ENCODE assay signal across 11 cellular contexts in genomic region chr12:6361834-6362233, GRCh38. TPM values are rescaled to one million over a fixed set of nuclear protein-coding genes. Genes with fewer than 3 reads are reported as not detected.
A peak's percentile ranks its signal among the peaks of the same experiment; 100 is the strongest.
DNase-seq lines count a peak whose midpoint lies in the region; ATAC-seq and TF ChIP-seq lines count a peak whose summit lies in the region.
"Had no signal": no experiment of that assay in that cellular context is flagged by ENCODE, and none has a peak within 500 bp of the region (broad histone marks: within the 10 kb centered on the region; RNA-seq: fewer than 3 reads in every experiment).

No MANE protein-coding gene starts in this region.

- no peaks in the 10 kb centered on the region for H3K27me3 Mint-ChIP-seq in CD8-positive, alpha-beta T cell (ENCODE audit: low read depth)
- no peaks in the 10 kb centered on the region for H3K27me3 Mint-ChIP-seq in mesothelial cell of epicardium (ENCODE audit: low read depth)

- no peak for DNase-seq in CD8-positive, alpha-beta T cell
- no peak for DNase-seq in RWPE1 (ENCODE audit: low spot score)
- DNase-seq in esophagus muscularis mucosa (ENCODE audit: extremely low spot score) = no peak
- peak; percentile 91 for DNase-seq in osteoblast (ENCODE audit: insufficient read length, low spot score, missing footprints)
- DNase-seq in HPDE6-E6E7 (ENCODE audit: extremely low spot score) = no peak
- no peak for DNase-seq in mesothelial cell of epicardium (ENCODE audit: low spot score in 2 of 2, unreplicated experiment in 2 of 2)
- no peak for DNase-seq in COLO829 (ENCODE audit: low spot score)
- no peak for DNase-seq in brain microvascular endothelial cell
- DNase-seq: OCI-M1; stimulated activated CD4-positive, alpha-beta T cell treated with anti-CD3 and anti-CD28 coated beads, Interleukin-4, amount 100 ng/mL, for 1 hour had no signal

- in situ Hi-C loops in brain microvascular endothelial cell (cut with HindIII; ENCODE audit: low pct_ligation_motif_present, low sequenced_read_pairs) = no loop called here

- no peaks in the 10 kb centered on the region for H3K36me3 Mint-ChIP-seq in CD8-positive, alpha-beta T cell
- H3K36me3 Mint-ChIP-seq in mesothelial cell of epicardium = no peaks in the 10 kb centered on the region
- H3K36me3 Mint-ChIP-seq: IgD-negative memory B cell had no signal

- H3K27ac Mint-ChIP-seq in CD8-positive, alpha-beta T cell = peak overlapping the region; percentile 79
- H3K27ac Mint-ChIP-seq in mesothelial cell of epicardium = no peak overlapping the region
- H3K27ac Mint-ChIP-seq: IgD-negative memory B cell had no signal

- 79% methylated on average over 13 of the region's 14 CpGs for WGBS in esophagus muscularis mucosa

- no peak overlapping the region for H3K4me3 ChIP-seq in CD8-positive, alpha-beta T cell (ENCODE audit: low read depth, low read length)
- H3K4me3 ChIP-seq in esophagus muscularis mucosa (no peak overlapping the region), osteoblast (ENCODE audit: insufficient read depth, low read length) (no peak overlapping the region), brain microvascular endothelial cell (ENCODE audit: low read depth, low read length) (no peak overlapping the region)

- H3K36me3 ChIP-seq in CD8-positive, alpha-beta T cell (ENCODE audit: insufficient read depth, low read length) = no peaks in the 10 kb centered on the region
- H3K36me3 ChIP-seq in esophagus muscularis mucosa (no peaks in the 10 kb centered on the region), osteoblast (ENCODE audit: insufficient read depth, low read length) (no peaks in the 10 kb centered on the region), brain microvascular endothelial cell (replicated peaks) (no peaks in the 10 kb centered on the region)

- H3K79me2 ChIP-seq in osteoblast (ENCODE audit: insufficient read depth, low read length) = no peaks in the 10 kb centered on the region

- H4K20me1 ChIP-seq in osteoblast (ENCODE audit: insufficient read depth, low read length) = no peaks in the 10 kb centered on the region

- TF ChIP-seq EP300 in esophagus muscularis mucosa (IDR thresholded peaks at IDR 0.05) = no peak

- peaks cover 23% of the 10 kb centered on the region for H3K4me1 ChIP-seq in CD8-positive, alpha-beta T cell (ENCODE audit: insufficient read depth, low read length)
- peaks cover 18 to 38% (median 36%) of the 10 kb centered on the region in 4 donors for H3K4me1 ChIP-seq in esophagus muscularis mucosa
- peaks cover 10% of the 10 kb centered on the region for H3K4me1 ChIP-seq in osteoblast (ENCODE audit: insufficient read depth, low read length)

- CTCF ChIA-PET in CD8-positive, alpha-beta T cell (lab: Charles Lee) = interaction anchor here (1.0 to 2.9 kb wide), 2 partner anchors 19 to 27 kb away, joined by 3 to 18 read pairs; no protein-coding TSS in a partner anchor
- CTCF ChIA-PET in RWPE1 (lab: Yijun Ruan, JAX) = no interaction called here

- no peak overlapping the region for H3K27ac ChIP-seq in CD8-positive, alpha-beta T cell (ENCODE audit: low read depth, low read length)
- H3K27ac ChIP-seq in RWPE1 = peak overlapping the region; percentile 90
- peak overlapping the region; percentile 3 to 90 (median 60) for H3K27ac ChIP-seq in esophagus muscularis mucosa (replicated peaks in 1 of 4)
- no peak overlapping the region for H3K27ac ChIP-seq in osteoblast (ENCODE audit: low read depth, low read length)
- H3K27ac ChIP-seq in brain microvascular endothelial cell = no peak overlapping the region

- POLR2A ChIA-PET in CD8-positive, alpha-beta T cell (lab: Charles Lee) = no interaction called here
- POLR2A ChIA-PET in RWPE1 (lab: Yijun Ruan, JAX; ENCODE audit: low non-redundant PET) = no interaction called here

- peak overlapping the region; percentile 66 for H3K4me3 Mint-ChIP-seq in CD8-positive, alpha-beta T cell
- no peak overlapping the region for H3K4me3 Mint-ChIP-seq in mesothelial cell of epicardium

- intact Hi-C loops in CD8-positive, alpha-beta T cell (cut with DNase I, micrococcal nuclease) = no loop called here
- intact Hi-C loops in esophagus muscularis mucosa (cut with DNase I) = no loop called here

- H3K27me3 ChIP-seq in CD8-positive, alpha-beta T cell (ENCODE audit: insufficient read depth, low read length) = no peaks in the 10 kb centered on the region
- no peaks in the 10 kb centered on the region for H3K27me3 ChIP-seq in esophagus muscularis mucosa
- no peaks in the 10 kb centered on the region for H3K27me3 ChIP-seq in osteoblast (ENCODE audit: insufficient read depth, low read length)
- no peaks in the 10 kb centered on the region for H3K27me3 ChIP-seq in brain microvascular endothelial cell (replicated peaks)

- TF ChIP-seq POLR2A in esophagus muscularis mucosa (IDR thresholded peaks at IDR 0.05; ENCODE audit: low read depth) = no peak

- no peaks in the 10 kb centered on the region for H3K9me3 ChIP-seq in CD8-positive, alpha-beta T cell (ENCODE audit: low read length)
- H3K9me3 ChIP-seq in esophagus muscularis mucosa = no peaks in the 10 kb centered on the region
- H3K9me3 ChIP-seq in osteoblast (ENCODE audit: low read depth, low read length) = no peaks in the 10 kb centered on the region

- peak overlapping the region; percentile 68 for H2AFZ ChIP-seq in osteoblast (ENCODE audit: low read length)

- TF ChIP-seq CTCF in CD8-positive, alpha-beta T cell (IDR thresholded peaks at IDR 0.05) = no peak
- TF ChIP-seq CTCF in RWPE1 (conservative IDR thresholded peaks at IDR 0.05; ENCODE audit: low read depth) (no peak), esophagus muscularis mucosa (IDR thresholded peaks at IDR 0.05) (no peak), osteoblast (IDR thresholded peaks at IDR 0.05; ENCODE audit: extremely low read depth, low read depth, low read length) (no peak), mesothelial cell of epicardium (IDR thresholded peaks at IDR 0.05; ENCODE audit: unreplicated experiment) (no peak), brain microvascular endothelial cell (IDR thresholded peaks at IDR 0.05; ENCODE audit: low read depth, low read length, missing control alignments) (no peak)

- no peaks in the 10 kb centered on the region for H3K9me3 Mint-ChIP-seq in CD8-positive, alpha-beta T cell
- no peaks in the 10 kb centered on the region for H3K9me3 Mint-ChIP-seq in mesothelial cell of epicardium

- H3K4me2 ChIP-seq in osteoblast (ENCODE audit: insufficient read depth, low read length) = no peak overlapping the region

- peak; percentile 15 for ATAC-seq in CD8-positive, alpha-beta T cell

- peaks cover 27% of the 10 kb centered on the region for H3K4me1 Mint-ChIP-seq in CD8-positive, alpha-beta T cell (ENCODE audit: low read depth)
- peaks cover 7% of the 10 kb centered on the region for H3K4me1 Mint-ChIP-seq in mesothelial cell of epicardium

RNA-seq across cellular contexts. Expression of gene SCNN1A, which starts 13.5 kb away (rescaled TPM):
- 1 to 10 TPM in 1 of 2 experiments, under 1 TPM in 1; 0.50 to 1.1 TPM for total RNA-seq in CD8-positive, alpha-beta T cell
- total RNA-seq in esophagus muscularis mucosa = 1 to 10 TPM in 3 of 4 donors, under 1 TPM in 1; 0.83 to 3.3 (median 1.8) TPM
- total RNA-seq in osteoblast = under 0.01 and 0.36 TPM in 2 replicates
- 20.1 to 21.5 TPM (median 20.3 TPM) in 3 replicates for total RNA-seq in mesothelial cell of epicardium

RNA-seq across cellular contexts. Expression of gene TNFRSF1A, which starts 20.0 kb away (rescaled TPM):
- 10 to 100 TPM; 16.7 to 18.8 TPM for total RNA-seq in CD8-positive, alpha-beta T cell
- total RNA-seq in esophagus muscularis mucosa = 100 to 1,000 TPM; 146 to 464 (median 247) TPM
- total RNA-seq in osteoblast = 228 and 255 TPM in 2 replicates
- total RNA-seq in mesothelial cell of epicardium = 65.4 to 70.4 TPM (median 68.9 TPM) in 3 replicates

RNA-seq across cellular contexts. Expression of gene LTBR, which starts 22.1 kb away (rescaled TPM):
- total RNA-seq in CD8-positive, alpha-beta T cell = under 1 TPM in 1 of 2 experiments, not detected in 1; 0.44 TPM
- 100 to 1,000 TPM; 117 to 144 (median 137) TPM for total RNA-seq in esophagus muscularis mucosa
- total RNA-seq in osteoblast = 110 and 121 TPM in 2 replicates
- 61.7 to 68.1 TPM (median 66.8 TPM) in 3 replicates for total RNA-seq in mesothelial cell of epicardium

RNA-seq across cellular contexts. Expression of gene PLEKHG6, which starts 51.4 kb away (rescaled TPM):
- not detected for total RNA-seq in CD8-positive, alpha-beta T cell
- total RNA-seq in esophagus muscularis mucosa = under 1 TPM in 2 of 4 donors, not detected in 2; 0.52 to 0.75 TPM
- not detected in 2 replicates for total RNA-seq in osteoblast
- 16.1 to 18.3 TPM (median 16.4 TPM) in 3 replicates for total RNA-seq in mesothelial cell of epicardium

Comparison
In these comparisons a context has a peak if more than half of its experiments do, and no peak if none do; other contexts are left out.
1. H3K27ac ChIP-seq: peak in RWPE1 (single experiment) and esophagus muscularis mucosa (4 of 4); none in CD8-positive, alpha-beta T cell (single experiment), osteoblast (single experiment) and brain microvascular endothelial cell (single experiment).
2. RNA of gene LTBR, which starts 22.1 kb away (total RNA-seq): 117 to 144 TPM in esophagus muscularis mucosa, 110 to 121 TPM in osteoblast and 61.7 to 68.1 TPM in mesothelial cell of epicardium; 0.44 TPM in CD8-positive, alpha-beta T cell; every median in the first group is over 10 times any median in the second.